ENCODE assay signal across 8 cellular contexts in the genomic region with DNA sequence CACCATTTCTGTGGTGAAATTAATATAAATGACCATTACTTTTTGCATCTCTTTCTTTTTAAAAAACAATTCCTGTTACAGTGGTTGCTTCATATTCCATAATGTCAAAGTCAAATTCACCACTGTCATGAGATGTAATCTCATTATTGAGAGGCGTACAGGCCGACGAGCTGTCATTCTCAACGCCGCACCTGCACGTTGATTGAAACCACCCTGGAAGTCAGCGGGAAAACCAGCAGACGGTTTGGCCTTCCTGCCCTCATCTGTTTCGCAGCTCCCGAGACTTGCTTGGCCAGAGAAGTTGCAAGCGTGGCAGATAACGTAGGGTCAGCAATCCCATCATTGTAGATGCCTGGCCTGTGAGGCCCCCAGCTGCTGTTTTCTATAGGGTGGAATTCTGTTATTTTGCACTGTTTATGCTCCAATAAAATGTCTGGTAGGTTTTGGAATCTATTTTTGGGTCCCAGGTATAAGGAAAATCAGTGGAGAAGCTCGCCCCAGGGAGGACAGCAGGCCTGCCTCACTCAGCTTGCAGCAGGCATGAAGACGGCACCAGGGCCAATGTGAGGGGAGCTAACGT.
"Had no signal": no experiment of that assay in that cellular context is flagged by ENCODE, and none has a peak within 500 bp of the region (broad histone marks: within the 10 kb centered on the region; RNA-seq: fewer than 3 reads in every experiment).

No MANE protein-coding gene starts in this region.

- DNase-seq: GM23248, GOT3, H9, HFFc6 had no signal

- FAIRE-seq: H54, HepG2 had no signal

- H2AFZ ChIP-seq: GM23248 had no signal

- H3K4me3 ChIP-seq: GM23248 had no signal

- H3K9ac ChIP-seq: GM23248 had no signal

- ATAC-seq: HCT116, HepG2 had no signal

- H3K27ac ChIP-seq: GM23248, HL-60 had no signal
